Comparison of ENCODE assay signal across 8 cellular contexts in genomic region chr1:111515291-111516007, GRCh38. TPM values are rescaled to one million over a fixed set of nuclear protein-coding genes. Genes with fewer than 3 reads are reported as not detected.
DNase-seq lines count a peak whose midpoint lies in the region; TF ChIP-seq lines count a peak whose summit lies in the region.

No MANE protein-coding gene starts in this region.

- H3K9me3 ChIP-seq in OCI-LY7 (ENCODE audit: low read length) = no peaks in the 10 kb centered on the region
- H3K9me3 ChIP-seq in mucosa of rectum (ENCODE audit: control insufficient read depth in 2 of 2, low read length in 2 of 2) = no peaks in the 10 kb centered on the region

- H3K79me2 ChIP-seq in OCI-LY7 (ENCODE audit: insufficient read depth, low read depth, low read length) = no peaks in the 10 kb centered on the region

- H3K36me3 ChIP-seq in OCI-LY7 (ENCODE audit: insufficient read depth, low read length) (no peaks in the 10 kb centered on the region), mucosa of rectum (ENCODE audit: control insufficient read depth in 2 of 2, insufficient read depth in 2 of 2, low read length in 2 of 2) (no peaks in the 10 kb centered on the region)

- intact Hi-C loops in OCI-LY7 (cut with micrococcal nuclease; ENCODE audit: unreplicated experiment) = no loop called here

- H3K27ac ChIP-seq in OCI-LY7 (ENCODE audit: low read depth, low read length, poor library complexity, severe bottlenecking) = no peak overlapping the region
- peak overlapping the region; percentile 57 to 74 for H3K27ac ChIP-seq in mucosa of rectum (ENCODE audit: low read depth in 2 of 2, low read length in 2 of 2)

- H3K9me2 ChIP-seq in OCI-LY7 (ENCODE audit: insufficient read depth, low read length) = no peaks in the 10 kb centered on the region

- H4K20me1 ChIP-seq in OCI-LY7 (ENCODE audit: insufficient read depth, low read length) = no peaks in the 10 kb centered on the region

- H3K27me3 Mint-ChIP-seq in T-helper 2 cell treated with Interferon-gamma antibody and Interleukin-4, amounts not matched to agents 5 μg/mL and 100 μg/mL, for 36 hours (ENCODE audit: low read depth) = no peaks in the 10 kb centered on the region

- peaks cover 49% of the 10 kb centered on the region for H3K4me1 ChIP-seq in OCI-LY7 (ENCODE audit: insufficient read depth, low read length, poor library complexity, severe bottlenecking)
- H3K4me1 ChIP-seq in mucosa of rectum (ENCODE audit: control insufficient read depth in 2 of 2, insufficient read depth in 2 of 2, low read length in 2 of 2) = peaks cover 5% of the 10 kb centered on the region in 2 donors

- H3K4me3 ChIP-seq in OCI-LY7 (ENCODE audit: low read depth, low read length, poor library complexity, severe bottlenecking) (no peak overlapping the region), mucosa of rectum (ENCODE audit: low read length in 2 of 2) (peak overlapping the region; percentile 27 to 38)

- peak overlapping the region; percentile 49 for H3K27ac Mint-ChIP-seq in T-helper 2 cell treated with Interferon-gamma antibody and Interleukin-4, amounts not matched to agents 5 μg/mL and 100 μg/mL, for 36 hours

- DNase-seq in T-helper 2 cell treated with Interferon-gamma antibody and Interleukin-4, amounts not matched to agents 5 μg/mL and 100 μg/mL, for 36 hours (ENCODE audit: low spot score) = no peak
- DNase-seq in T-helper 2 cell (no peak), OCI-LY7 (ENCODE audit: low spot score) (no peak), dermis blood vessel endothelial cell (peak; percentile 85), NK-92 (lab: John Stamatoyannopoulos, UW; ENCODE audit: unreplicated experiment) (no peak), DMS 273 (lab: John Stamatoyannopoulos, UW; ENCODE audit: unreplicated experiment) (no peak), DMS53 treated with DMSO at 0.1 percent for 48 hours (lab: John Stamatoyannopoulos, UW; ENCODE audit: unreplicated experiment) (no peak)

- H3K36me3 Mint-ChIP-seq in T-helper 2 cell treated with Interferon-gamma antibody and Interleukin-4, amounts not matched to agents 5 μg/mL and 100 μg/mL, for 36 hours (ENCODE audit: low read depth) = no peaks in the 10 kb centered on the region

- POLR2A ChIA-PET in OCI-LY7 (lab: Charles Lee) = interaction anchor here (2.2 kb wide), 1 partner anchor 12 kb away, joined by 8 read pairs; the partner anchor contains the start of genes ADORA3 and TMIGD3

- peak overlapping the region; percentile 65 for H3K4me2 ChIP-seq in OCI-LY7 (ENCODE audit: low read length)

- no peaks in the 10 kb centered on the region for H3K9me3 Mint-ChIP-seq in T-helper 2 cell treated with Interferon-gamma antibody and Interleukin-4, amounts not matched to agents 5 μg/mL and 100 μg/mL, for 36 hours

- no peaks in the 10 kb centered on the region for H3K27me3 ChIP-seq in mucosa of rectum (ENCODE audit: control insufficient read depth in 2 of 2, insufficient read depth in 2 of 2, low read length in 2 of 2)

- CTCF ChIA-PET in OCI-LY7 (lab: Charles Lee; ENCODE audit: unreplicated experiment) = interaction anchor here (3.2 kb wide), 1 partner anchor 8 kb away, joined by 15 read pairs; no protein-coding TSS in a partner anchor

- peak overlapping the region; percentile 55 for H3K4me3 Mint-ChIP-seq in T-helper 2 cell treated with Interferon-gamma antibody and Interleukin-4, amounts not matched to agents 5 μg/mL and 100 μg/mL, for 36 hours

- H3K9ac ChIP-seq in mucosa of rectum (ENCODE audit: low read depth in 1 of 2, low read length in 2 of 2) = peak overlapping the region; percentile 18 to 49

- BruUV-seq in OCI-LY7 (replicated peaks; lab: Mats Ljungman, UMichigan) = no TSS peak

- no peak for TF ChIP-seq CTCF in OCI-LY7 (conservative IDR thresholded peaks at IDR 0.05; ENCODE audit: low read length)

- peak overlapping the region; percentile 97 for H2AFZ ChIP-seq in OCI-LY7 (ENCODE audit: low read length)

- peaks cover 43% of the 10 kb centered on the region for H3K4me1 Mint-ChIP-seq in T-helper 2 cell treated with Interferon-gamma antibody and Interleukin-4, amounts not matched to agents 5 μg/mL and 100 μg/mL, for 36 hours (ENCODE audit: low read depth)

RNA-seq across cellular contexts. Expression of gene ADORA3, which starts 12.0 kb away (rescaled TPM):
- not detected in 2 replicates for total RNA-seq in OCI-LY7 (2014; rRNA removed; shearing (Covaris generic))
- 0.17 TPM in 1 of 2 replicates, not detected in the other for total RNA-seq in OCI-LY7 (2022)
- total RNA-seq in dermis blood vessel endothelial cell = not detected in 2 replicates

RNA-seq across cellular contexts. Expression of gene TMIGD3, which starts 12.0 kb away (rescaled TPM):
- total RNA-seq in OCI-LY7 (2014; rRNA removed; shearing (Covaris generic)) = not detected in 2 replicates
- total RNA-seq in OCI-LY7 (2022) = not detected in 2 replicates
- total RNA-seq in dermis blood vessel endothelial cell = not detected in 2 replicates

RNA-seq across cellular contexts. Expression of gene C1orf162, which starts 41.7 kb away (rescaled TPM):
- total RNA-seq in OCI-LY7 (2014; rRNA removed; shearing (Covaris generic)) = 0.39 and 1.3 TPM in 2 replicates
- total RNA-seq in OCI-LY7 (2022) = 1.1 and 1.4 TPM in 2 replicates
- under 0.01 and 0.09 TPM in 2 replicates for total RNA-seq in dermis blood vessel endothelial cell
